Comparison of ENCODE assay signal across 21 cellular contexts in genomic region chr16:31478956-31479355, GRCh38. TPM values are rescaled to one million over a fixed set of nuclear protein-coding genes. Genes with fewer than 3 reads are reported as not detected.
DNase-seq lines count a peak whose midpoint lies in the region; ATAC-seq, FAIRE-seq and TF ChIP-seq lines count a peak whose summit lies in the region.
"Had no signal": no experiment of that assay in that cellular context is flagged by ENCODE, and none has a peak within 500 bp of the region (broad histone marks: within the 10 kb centered on the region; RNA-seq: fewer than 3 reads in every experiment).

No MANE protein-coding gene starts in this region.

- no peak overlapping the region for H3K18ac ChIP-seq in IMR-90 (ENCODE audit: low read depth, low read length)

- in situ Hi-C loops in IMR-90 (cut with MboI; ENCODE audit: low sequenced_read_pairs): no loop called here

- no peaks in the 10 kb centered on the region for H3K36me3 Mint-ChIP-seq in activated CD8-positive, alpha-beta T cell treated with anti-CD3 and anti-CD28 coated beads, Interleukin-2, amount 10 ng/mL, durations not matched to agents 7 days and 5 days (ENCODE audit: low read depth)
- H3K36me3 Mint-ChIP-seq in activated naive CD8-positive, alpha-beta T cell treated with anti-CD3 and anti-CD28 coated beads, Interleukin-2, amount 50 U/mL, for 24 hours (ENCODE audit: low read depth): no peaks in the 10 kb centered on the region
- H3K36me3 Mint-ChIP-seq: CD4-positive, alpha-beta memory T cell had no signal

- BruUV-seq in IMR-90 (replicated peaks; lab: Mats Ljungman, UMichigan): no TSS peak

- H3K4me3 ChIP-seq in IMR-90 (ENCODE audit: insufficient read depth, low read depth, low read length): no peak overlapping the region
- no peak overlapping the region for H3K4me3 ChIP-seq in Peyer's patch
- H3K4me3 ChIP-seq in osteoblast (ENCODE audit: insufficient read depth, low read length): no peak overlapping the region

- no peak for DNase-seq in IMR-90
- peak in 1 of 3 donors; percentile 73 for DNase-seq in Peyer's patch
- DNase-seq in osteoblast (ENCODE audit: insufficient read length, low spot score, missing footprints): peak; percentile 87
- DNase-seq in D721Med (ENCODE audit: insufficient read length, low spot score): no peak
- DNase-seq in activated CD8-positive, alpha-beta T cell treated with anti-CD3 and anti-CD28 coated beads, Interleukin-2, amount 10 ng/mL, durations not matched to agents 7 days and 5 days: no peak
- DNase-seq in activated naive CD8-positive, alpha-beta T cell treated with anti-CD3 and anti-CD28 coated beads, Interleukin-2, amount 50 U/mL, for 24 hours: no peak
- DNase-seq: C1 segment of cervical spinal cord; CD4-positive, alpha-beta memory T cell; DMS153; DMS79 treated with DMSO at 0.1 percent for 48 hours; EL had no signal

- intact Hi-C loops in IMR-90 (cut with micrococcal nuclease): no loop called here

- no peak overlapping the region for H3K9ac ChIP-seq in IMR-90 (ENCODE audit: low read depth, low read length)

- H3K27ac ChIP-seq in IMR-90 (ENCODE audit: insufficient read depth, low read length) (no peak overlapping the region), Peyer's patch (peak overlapping the region in 3 of 4 donors; percentile 36 to 88 (median 47)), osteoblast (ENCODE audit: low read depth, low read length) (no peak overlapping the region)
- H3K27ac ChIP-seq: HL-60 had no signal

- H2BK120ac ChIP-seq in IMR-90 (ENCODE audit: low read depth, low read length): no peak overlapping the region

- H2AFZ ChIP-seq in IMR-90 (replicated peaks; ENCODE audit: low read length, poor library complexity) (peak overlapping the region; percentile 37), osteoblast (ENCODE audit: low read length) (no peak overlapping the region)

- H3K27ac Mint-ChIP-seq in activated CD8-positive, alpha-beta T cell treated with anti-CD3 and anti-CD28 coated beads, Interleukin-2, amount 10 ng/mL, durations not matched to agents 7 days and 5 days: no peak overlapping the region
- no peak overlapping the region for H3K27ac Mint-ChIP-seq in activated naive CD8-positive, alpha-beta T cell treated with anti-CD3 and anti-CD28 coated beads, Interleukin-2, amount 50 U/mL, for 24 hours
- H3K27ac Mint-ChIP-seq: B cell, IgD-negative memory B cell had no signal

- H3K9me3 Mint-ChIP-seq in activated CD8-positive, alpha-beta T cell treated with anti-CD3 and anti-CD28 coated beads, Interleukin-2, amount 10 ng/mL, durations not matched to agents 7 days and 5 days (ENCODE audit: insufficient read depth): no peaks in the 10 kb centered on the region
- H3K9me3 Mint-ChIP-seq in activated naive CD8-positive, alpha-beta T cell treated with anti-CD3 and anti-CD28 coated beads, Interleukin-2, amount 50 U/mL, for 24 hours: no peaks in the 10 kb centered on the region

- WGBS in IMR-90 (ENCODE audit: extremely low coverage in 2 of 2, insufficient read length in 1 of 2), 2 experiments: 100% methylated on average over 1 of the region's 3 CpGs; no CpG with 5 or more reads in 1 of the 2 experiments

- dilution Hi-C loops in IMR-90 (cut with HindIII; ENCODE audit: low sequenced_read_pairs, unreplicated experiment): no loop called here

- H4K20me1 ChIP-seq in IMR-90 (ENCODE audit: insufficient read depth, low read length) (peaks cover 52% of the 10 kb centered on the region), osteoblast (ENCODE audit: insufficient read depth, low read length) (peaks cover 33% of the 10 kb centered on the region)

- peak overlapping the region; percentile 45 for H2AK9ac ChIP-seq in IMR-90 (replicated peaks; ENCODE audit: low read depth, low read length, poor library complexity)

- peaks cover 34% of the 10 kb centered on the region for H3K27me3 Mint-ChIP-seq in activated CD8-positive, alpha-beta T cell treated with anti-CD3 and anti-CD28 coated beads, Interleukin-2, amount 10 ng/mL, durations not matched to agents 7 days and 5 days (ENCODE audit: low read depth)
- H3K27me3 Mint-ChIP-seq in activated naive CD8-positive, alpha-beta T cell treated with anti-CD3 and anti-CD28 coated beads, Interleukin-2, amount 50 U/mL, for 24 hours: peaks cover 8% of the 10 kb centered on the region

- no peak overlapping the region for H4K8ac ChIP-seq in IMR-90 (ENCODE audit: low read depth in 2 of 2, low read length in 2 of 2)

- no peak overlapping the region for H3K14ac ChIP-seq in IMR-90 (replicated peaks; ENCODE audit: low read depth, low read length)

- no peak for TF ChIP-seq RAD21 in IMR-90 (IDR thresholded peaks at IDR 0.05; ENCODE audit: low read length)

- peaks cover 2% of the 10 kb centered on the region for H3K79me2 ChIP-seq in osteoblast (ENCODE audit: insufficient read depth, low read length)

- H3K4me3 Mint-ChIP-seq in activated CD8-positive, alpha-beta T cell treated with anti-CD3 and anti-CD28 coated beads, Interleukin-2, amount 10 ng/mL, durations not matched to agents 7 days and 5 days: no peak overlapping the region
- no peak overlapping the region for H3K4me3 Mint-ChIP-seq in activated naive CD8-positive, alpha-beta T cell treated with anti-CD3 and anti-CD28 coated beads, Interleukin-2, amount 50 U/mL, for 24 hours

- FAIRE-seq in D721Med (lab: Jason Lieb, UNC): no peak
- FAIRE-seq: A204.1, G401.6, GM12891 had no signal

- TF ChIP-seq CTCF in IMR-90 (conservative IDR thresholded peaks at IDR 0.05; ENCODE audit: low read depth, low read length): no peak
- TF ChIP-seq CTCF in Peyer's patch (IDR thresholded peaks at IDR 0.05): peak in 1 of 6 experiments; percentile 4
- no peak for TF ChIP-seq CTCF in osteoblast (IDR thresholded peaks at IDR 0.05; ENCODE audit: extremely low read depth, low read depth, low read length)
- no peak for TF ChIP-seq CTCF in D721Med (IDR thresholded peaks at IDR 0.05; ENCODE audit: insufficient read depth, missing control alignments)

- TF ChIP-seq POLR2A in IMR-90 (IDR thresholded peaks at IDR 0.05; ENCODE audit: low read depth, low read length) (no peak), Peyer's patch (IDR thresholded peaks at IDR 0.05) (no peak)

- H3K4me2 ChIP-seq in IMR-90 (ENCODE audit: low read depth, low read length) (no peak overlapping the region), osteoblast (ENCODE audit: insufficient read depth, low read length) (no peak overlapping the region)

- no peaks in the 10 kb centered on the region for H3K9me3 ChIP-seq in IMR-90 (ENCODE audit: control insufficient read depth, insufficient read depth, low read length)
- H3K9me3 ChIP-seq in Peyer's patch: no peaks in the 10 kb centered on the region
- no peaks in the 10 kb centered on the region for H3K9me3 ChIP-seq in osteoblast (ENCODE audit: low read depth, low read length)

- no peak overlapping the region for H2BK20ac ChIP-seq in IMR-90 (ENCODE audit: low read depth, low read length)

- H3K79me1 ChIP-seq in IMR-90 (ENCODE audit: low read depth in 1 of 2, low read length in 2 of 2): peaks cover 9 to 39% of the 10 kb centered on the region in 2 experiments; a peak in 3 of 4 replicates

- H3K56ac ChIP-seq in IMR-90 (ENCODE audit: extremely low read depth, insufficient read depth, low read length): no peak overlapping the region

- H4K5ac ChIP-seq in IMR-90 (ENCODE audit: low read depth, low read length): no peak overlapping the region

- H3K27me3 ChIP-seq in IMR-90 (ENCODE audit: control insufficient read depth, insufficient read depth, low read length): no peaks in the 10 kb centered on the region
- no peaks in the 10 kb centered on the region for H3K27me3 ChIP-seq in Peyer's patch
- peaks cover 3% of the 10 kb centered on the region for H3K27me3 ChIP-seq in osteoblast (ENCODE audit: insufficient read depth, low read length)

- H2BK15ac ChIP-seq in IMR-90 (ENCODE audit: low read depth, low read length): no peak overlapping the region

- H3K9me1 ChIP-seq in IMR-90 (ENCODE audit: insufficient read depth, low read length): peaks cover 11% of the 10 kb centered on the region

- H3K36me3 ChIP-seq in IMR-90 (ENCODE audit: control insufficient read depth, insufficient read depth, low read length) (peaks cover 46% of the 10 kb centered on the region), Peyer's patch (peaks cover 0 to 4% (median 0%) of the 10 kb centered on the region in 3 donors), osteoblast (ENCODE audit: insufficient read depth, low read length) (peaks cover 37% of the 10 kb centered on the region)

- H3K4me1 Mint-ChIP-seq in activated CD8-positive, alpha-beta T cell treated with anti-CD3 and anti-CD28 coated beads, Interleukin-2, amount 10 ng/mL, durations not matched to agents 7 days and 5 days (ENCODE audit: low read depth): peaks cover 21% of the 10 kb centered on the region
- peaks cover 18% of the 10 kb centered on the region for H3K4me1 Mint-ChIP-seq in activated naive CD8-positive, alpha-beta T cell treated with anti-CD3 and anti-CD28 coated beads, Interleukin-2, amount 50 U/mL, for 24 hours

- H2BK5ac ChIP-seq in IMR-90 (ENCODE audit: low read depth, low read length, poor library complexity, severe bottlenecking): no peak overlapping the region

- no peak overlapping the region for H3K4ac ChIP-seq in IMR-90 (ENCODE audit: low read depth, low read length)

- peak; percentile 3; the same call in 1 of the 2 replicates for ATAC-seq in IMR-90 (ENCODE audit: low read depth)
- ATAC-seq in esophagus mucosa: peak; percentile 20
- no peak for ATAC-seq in activated CD8-positive, alpha-beta T cell treated with anti-CD3 and anti-CD28 coated beads, Interleukin-2, amount 10 ng/mL, durations not matched to agents 7 days and 5 days
- no peak for ATAC-seq in activated naive CD8-positive, alpha-beta T cell treated with anti-CD3 and anti-CD28 coated beads, Interleukin-2, amount 50 U/mL, for 24 hours
- ATAC-seq in activated CD4-positive, CD25-positive, alpha-beta regulatory T cell treated with anti-CD3 and anti-CD28 coated beads, Interleukin-2, amount 50 U/mL, for 24 hours: no peak
- ATAC-seq: HCT116 had no signal

- no peak overlapping the region for H3K23ac ChIP-seq in IMR-90 (ENCODE audit: low read depth, low read length)

- no peak overlapping the region for H2AK5ac ChIP-seq in IMR-90 (ENCODE audit: low read depth, low read length)

- H3K4me1 ChIP-seq in IMR-90 (ENCODE audit: control insufficient read depth, insufficient read depth, low read length) (0 out of 2 replicates have a peak, but pooled peaks cover under 1% of the 10 kb centered on the region), Peyer's patch (peaks cover 0 to 58% (median 7%) of the 10 kb centered on the region in 4 donors), osteoblast (ENCODE audit: insufficient read depth, low read length) (peaks cover 7% of the 10 kb centered on the region)

- CTCF ChIA-PET in IMR-90 (lab: Yijun Ruan, JAX): no interaction called here
- CTCF ChIA-PET in activated CD8-positive, alpha-beta T cell treated with anti-CD3 and anti-CD28 coated beads, Interleukin-2, amount 10 ng/mL, durations not matched to agents 7 days and 5 days (lab: Charles Lee): interaction anchor here (1.9 kb wide), 1 partner anchor 18 kb away, joined by 8 read pairs; no protein-coding TSS in a partner anchor

- no peak overlapping the region for H4K91ac ChIP-seq in IMR-90 (ENCODE audit: insufficient read depth, low read depth, low read length)

- POLR2A ChIA-PET in IMR-90 (lab: Charles Lee; ENCODE audit: unreplicated experiment): interaction anchor here (1.0 kb wide), 1 partner anchor 11 kb away, joined by 3 read pairs; no protein-coding TSS in a partner anchor
- POLR2A ChIA-PET in activated CD8-positive, alpha-beta T cell treated with anti-CD3 and anti-CD28 coated beads, Interleukin-2, amount 10 ng/mL, durations not matched to agents 7 days and 5 days (lab: Charles Lee): interaction anchor here (1.0 kb wide), 2 partner anchors 20 to 29 kb away, joined by 3 to 4 read pairs; partner anchors contain the start of gene RUSF1

RNA-seq across cellular contexts. Expression of gene SLC5A2, which starts 4.0 kb away (rescaled TPM):
- total RNA-seq in IMR-90 (2012; rRNA removed) (under 0.01 TPM in 1 of 2 replicates, not detected in the other), Peyer's patch (1 to 10 TPM in 2 of 4 donors, under 1 TPM in 1, not detected in 1; 0.94 to 5.4 (median 2.4) TPM), esophagus mucosa (0.12 TPM), osteoblast (not detected in 2 replicates)
- 0.10 TPM in 1 of 2 replicates, not detected in the other for polyA plus RNA-seq in IMR-90 (2012; rRNA removed)
- polyA plus RNA-seq in IMR-90 (2012; cell fraction: cytosol; rRNA removed): 0.03 and 0.04 TPM in 2 replicates
- 0.17 and 0.38 TPM in 2 replicates for polyA plus RNA-seq in IMR-90 (2012; cell fraction: nucleus; rRNA removed; ENCODE audit: low replicate concordance)
- total RNA-seq in activated CD8-positive, alpha-beta T cell treated with anti-CD3 and anti-CD28 coated beads, Interleukin-2, amount 10 ng/mL, durations not matched to agents 7 days and 5 days: under 1 TPM in 1 of 2 experiments, not detected in 1; 0.13 TPM
- total RNA-seq: H4 had no signal

RNA-seq across cellular contexts. Expression of gene TGFB1I1, which starts 7.0 kb away (rescaled TPM):
- total RNA-seq in IMR-90 (2012; rRNA removed) (24.9 and 30.0 TPM in 2 replicates), Peyer's patch (10 to 100 TPM in 3 of 4 donors, 1 to 10 TPM in 1; 6.0 to 45.4 (median 18.2) TPM), esophagus mucosa (4.3 TPM), osteoblast (60.1 and 70.4 TPM in 2 replicates)
- polyA plus RNA-seq in IMR-90 (2012; rRNA removed): 118 and 128 TPM in 2 replicates
- polyA plus RNA-seq in IMR-90 (2012; cell fraction: cytosol; rRNA removed): 115 and 151 TPM in 2 replicates
- 210 and 556 TPM in 2 replicates for polyA plus RNA-seq in IMR-90 (2012; cell fraction: nucleus; rRNA removed; ENCODE audit: low replicate concordance)
- total RNA-seq in activated CD8-positive, alpha-beta T cell treated with anti-CD3 and anti-CD28 coated beads, Interleukin-2, amount 10 ng/mL, durations not matched to agents 7 days and 5 days: under 1 TPM; 0.83 to 0.92 TPM

RNA-seq across cellular contexts. Expression of gene ARMC5, which starts 19.7 kb away (rescaled TPM):
- 2.3 and 3.1 TPM in 2 replicates for total RNA-seq in IMR-90 (2012; rRNA removed)
- polyA plus RNA-seq in IMR-90 (2012; rRNA removed): 7.5 and 10.2 TPM in 2 replicates
- polyA plus RNA-seq in IMR-90 (2012; cell fraction: cytosol; rRNA removed): 9.2 and 11.1 TPM in 2 replicates
- polyA plus RNA-seq in IMR-90 (2012; cell fraction: nucleus; rRNA removed; ENCODE audit: low replicate concordance): 37.2 and 59.8 TPM in 2 replicates
- 10 to 100 TPM; 12.4 to 20.4 (median 17.6) TPM for total RNA-seq in Peyer's patch
- 9.4 TPM for total RNA-seq in esophagus mucosa
- 10.6 and 12.7 TPM in 2 replicates for total RNA-seq in osteoblast
- 10 to 100 TPM; 18.9 to 19.1 TPM for total RNA-seq in activated CD8-positive, alpha-beta T cell treated with anti-CD3 and anti-CD28 coated beads, Interleukin-2, amount 10 ng/mL, durations not matched to agents 7 days and 5 days

RNA-seq across cellular contexts. Expression of gene RUSF1, which starts 29.2 kb away (rescaled TPM):
- total RNA-seq in IMR-90 (2012; rRNA removed) (22.2 and 22.9 TPM in 2 replicates), Peyer's patch (100 to 1,000 TPM in 3 of 4 donors, 10 to 100 TPM in 1; 65.2 to 124 (median 110) TPM), esophagus mucosa (29.9 TPM), osteoblast (48.5 and 53.0 TPM in 2 replicates)
- polyA plus RNA-seq in IMR-90 (2012; rRNA removed): 63.6 and 65.0 TPM in 2 replicates
- 26.5 and 46.5 TPM in 2 replicates for polyA plus RNA-seq in IMR-90 (2012; cell fraction: cytosol; rRNA removed)
- polyA plus RNA-seq in IMR-90 (2012; cell fraction: nucleus; rRNA removed; ENCODE audit: low replicate concordance): 212 and 436 TPM in 2 replicates
- total RNA-seq in activated CD8-positive, alpha-beta T cell treated with anti-CD3 and anti-CD28 coated beads, Interleukin-2, amount 10 ng/mL, durations not matched to agents 7 days and 5 days: 10 to 100 TPM; 31.7 to 32.8 TPM

RNA-seq across cellular contexts. Expression of gene ZNF843, which starts 36.4 kb away (rescaled TPM):
- total RNA-seq in IMR-90 (2012; rRNA removed) (under 0.01 TPM in 2 replicates), Peyer's patch (1 to 10 TPM in 1 of 4 donors, under 1 TPM in 1, not detected in 2; 0.47 to 1.3 TPM), esophagus mucosa (0.32 TPM), osteoblast (1.1 and 1.2 TPM in 2 replicates)
- polyA plus RNA-seq in IMR-90 (2012; rRNA removed): 0.13 and 0.27 TPM in 2 replicates
- polyA plus RNA-seq in IMR-90 (2012; cell fraction: cytosol; rRNA removed): 0.16 and 0.34 TPM in 2 replicates
- 0.09 and 0.16 TPM in 2 replicates for polyA plus RNA-seq in IMR-90 (2012; cell fraction: nucleus; rRNA removed; ENCODE audit: low replicate concordance)
- under 1 TPM; 0.21 to 0.32 TPM for total RNA-seq in activated CD8-positive, alpha-beta T cell treated with anti-CD3 and anti-CD28 coated beads, Interleukin-2, amount 10 ng/mL, durations not matched to agents 7 days and 5 days
- polyA plus RNA-seq: CD4-positive, alpha-beta memory T cell; IgD-negative memory B cell had no signal

Comparison
In these comparisons a context has a peak if more than half of its experiments do, and no peak if none do; other contexts are left out.
1. ATAC-seq: peak in IMR-90 (single experiment) and esophagus mucosa (single experiment); none in activated CD8-positive, alpha-beta T cell treated with anti-CD3 and anti-CD28 coated beads, Interleukin-2, amount 10 ng/mL, durations not matched to agents 7 days and 5 days (single experiment), activated naive CD8-positive, alpha-beta T cell treated with anti-CD3 and anti-CD28 coated beads, Interleukin-2, amount 50 U/mL, for 24 hours (single experiment) and activated CD4-positive, CD25-positive, alpha-beta regulatory T cell treated with anti-CD3 and anti-CD28 coated beads, Interleukin-2, amount 50 U/mL, for 24 hours (0 of 2).
2. H3K27ac ChIP-seq: peak in Peyer's patch (3 of 4); none in IMR-90 (single experiment) and osteoblast (single experiment).